Comparison of ENCODE assay signal across 8 cellular contexts in genomic region chr5:134005415-134006118, GRCh38. TPM values are rescaled to one million over a fixed set of nuclear protein-coding genes. Genes with fewer than 3 reads are reported as not detected.
DNase-seq lines count a peak whose midpoint lies in the region; ATAC-seq and TF ChIP-seq lines count a peak whose summit lies in the region.

No MANE protein-coding gene starts in this region.

- H3F3A ChIP-seq in smooth muscle cell (ENCODE audit: low read depth), result no peaks in the 10 kb centered on the region

- H3K4me2 ChIP-seq in smooth muscle cell, result peak overlapping the region; percentile 97

- peak in 1 of 7 experiments; percentile 9 for DNase-seq in CD8-positive, alpha-beta T cell
- DNase-seq in HFFc6 (no peak), smooth muscle cell (lab: John Stamatoyannopoulos, UW; ENCODE audit: unreplicated experiment) (peak; percentile 45), pons (ENCODE audit: low spot score) (no peak), GDM1 (lab: John Stamatoyannopoulos, UW) (no peak)

- intact Hi-C loops in CD8-positive, alpha-beta T cell (cut with DNase I, micrococcal nuclease), result loop anchor here (1.0 to 10.0 kb wide), 5 partner anchors 37 to 899 kb away; partner anchors contain the start of genes C5orf15 (in 2 of the 2), JADE2 (in 2 of the 2), DDX46 (in 1 of the 2) and PCBD2 (in 1 of the 2)

- H3K4me1 Mint-ChIP-seq in CD8-positive, alpha-beta T cell (ENCODE audit: low read depth), result peaks cover 35% of the 10 kb centered on the region
- H3K4me1 Mint-ChIP-seq in HFFc6 (ENCODE audit: low read depth), result peaks cover 31% of the 10 kb centered on the region

- H3K36me3 ChIP-seq in CD8-positive, alpha-beta T cell (ENCODE audit: insufficient read depth, low read length), result peaks cover 5% of the 10 kb centered on the region
- H3K36me3 ChIP-seq in iPS-18a (ENCODE audit: control insufficient read depth, low read depth, low read length), result peaks cover 7% of the 10 kb centered on the region
- no peaks in the 10 kb centered on the region for H3K36me3 ChIP-seq in smooth muscle cell (ENCODE audit: low read depth)

- POLR2A ChIA-PET in CD8-positive, alpha-beta T cell (lab: Charles Lee), result interaction anchor here (0.6 to 1.3 kb wide), 12 partner anchors 12 to 520 kb away, joined by 3 to 5 read pairs (median 3); partner anchors contain the start of gene PPP2CA

- no peaks in the 10 kb centered on the region for H3K27me3 Mint-ChIP-seq in CD8-positive, alpha-beta T cell (ENCODE audit: low read depth)
- peaks cover 5% of the 10 kb centered on the region for H3K27me3 Mint-ChIP-seq in HFFc6 (ENCODE audit: insufficient read depth)

- peak overlapping the region; percentile 68 for H3K4me3 ChIP-seq in CD8-positive, alpha-beta T cell (ENCODE audit: low read depth, low read length)
- H3K4me3 ChIP-seq in iPS-18a (ENCODE audit: low read length) (peak overlapping the region; percentile 71), smooth muscle cell (peak overlapping the region; percentile 95)

- peaks cover 25% of the 10 kb centered on the region for H3K4me1 ChIP-seq in CD8-positive, alpha-beta T cell (ENCODE audit: insufficient read depth, low read length)
- peaks cover 27% of the 10 kb centered on the region for H3K4me1 ChIP-seq in iPS-18a (ENCODE audit: control insufficient read depth, low read depth, low read length)
- peaks cover 20% of the 10 kb centered on the region for H3K4me1 ChIP-seq in smooth muscle cell (ENCODE audit: low read depth)

- peaks cover 35% of the 10 kb centered on the region for H3K79me2 ChIP-seq in smooth muscle cell (ENCODE audit: low read depth)

- no peak for ATAC-seq in CD8-positive, alpha-beta T cell
- ATAC-seq in GM21360 (IDR thresholded peaks at IDR 0.05; ENCODE audit: unreplicated experiment), result no peak

- H3K27ac ChIP-seq in CD8-positive, alpha-beta T cell (ENCODE audit: low read depth, low read length), result peak overlapping the region; percentile 81
- H3K27ac ChIP-seq in adipose tissue (ENCODE audit: low read depth, low read length) (peak overlapping the region; percentile 95), iPS-18a (ENCODE audit: low read length) (no peak overlapping the region), smooth muscle cell (ENCODE audit: low read depth) (peak overlapping the region; percentile 94)

- CTCF ChIA-PET in CD8-positive, alpha-beta T cell (lab: Charles Lee), result interaction anchor here (0.6 to 1.1 kb wide), 3 partner anchors 34 to 150 kb away, joined by 3 to 6 read pairs (median 3); no protein-coding TSS in a partner anchor

- peak overlapping the region; percentile 83 for H3K9ac ChIP-seq in iPS-18a (ENCODE audit: low read length)
- peak overlapping the region; percentile 95 for H3K9ac ChIP-seq in smooth muscle cell (ENCODE audit: low read depth)

- H3K4me3 Mint-ChIP-seq in CD8-positive, alpha-beta T cell, result peak overlapping the region; percentile 85
- H3K4me3 Mint-ChIP-seq in HFFc6, result peak overlapping the region; percentile 94

- no peaks in the 10 kb centered on the region for H3K27me3 ChIP-seq in CD8-positive, alpha-beta T cell (ENCODE audit: insufficient read depth, low read length)
- no peaks in the 10 kb centered on the region for H3K27me3 ChIP-seq in iPS-18a (ENCODE audit: control insufficient read depth, insufficient read depth, low read length)
- no peaks in the 10 kb centered on the region for H3K27me3 ChIP-seq in smooth muscle cell (ENCODE audit: low read depth)

- TF ChIP-seq CTCF in CD8-positive, alpha-beta T cell (IDR thresholded peaks at IDR 0.05), result no peak
- no peak for TF ChIP-seq CTCF in HFFc6 (IDR thresholded peaks at IDR 0.05)
- TF ChIP-seq CTCF in smooth muscle cell (IDR thresholded peaks at IDR 0.05; ENCODE audit: borderline replicate concordance, insufficient read depth, poor library complexity, severe bottlenecking), result no peak

- H3K36me3 Mint-ChIP-seq in CD8-positive, alpha-beta T cell, result peaks cover 14% of the 10 kb centered on the region
- peaks cover 16% of the 10 kb centered on the region for H3K36me3 Mint-ChIP-seq in HFFc6 (ENCODE audit: low read depth)

- peaks cover 34% of the 10 kb centered on the region for H4K20me1 ChIP-seq in smooth muscle cell (ENCODE audit: low read depth)

- peak overlapping the region; percentile 97 for H3K27ac Mint-ChIP-seq in CD8-positive, alpha-beta T cell
- H3K27ac Mint-ChIP-seq in HFFc6, result peak overlapping the region; percentile 93

- H3K9me3 ChIP-seq in CD8-positive, alpha-beta T cell (ENCODE audit: low read length), result no peaks in the 10 kb centered on the region
- no peaks in the 10 kb centered on the region for H3K9me3 ChIP-seq in iPS-18a (ENCODE audit: control insufficient read depth, low read depth, low read length)
- H3K9me3 ChIP-seq in smooth muscle cell (replicated peaks; ENCODE audit: low read depth), result no peaks in the 10 kb centered on the region

- 14 to 21% (median 19%) methylated on average over 41 of the region's 41 CpGs for WGBS in adipose tissue, 3 donors
- WGBS in smooth muscle cell (ENCODE audit: low lambda C conversion rate), result 10% methylated on average over 41 of the region's 41 CpGs

- no peaks in the 10 kb centered on the region for H3K9me3 Mint-ChIP-seq in CD8-positive, alpha-beta T cell
- no peaks in the 10 kb centered on the region for H3K9me3 Mint-ChIP-seq in HFFc6

- H2AFZ ChIP-seq in smooth muscle cell (ENCODE audit: low read depth), result peak overlapping the region; percentile 66

RNA-seq across cellular contexts. Expression of gene VDAC1, which starts 0.8 kb away (rescaled TPM):
- total RNA-seq in CD8-positive, alpha-beta T cell, result 10 to 100 TPM; 68.1 to 71.1 TPM
- 100 to 1,000 TPM; 276 to 324 (median 316) TPM for total RNA-seq in HFFc6 (2021; fragmentation: NEBNext Ultra II Directional; extraction: Animal tissue kit (Norgen Biotek cat#: 25700))
- polyA plus RNA-seq in adipose tissue (100 to 1,000 TPM in 2 of 3 donors, 10 to 100 TPM in 1; 69.3 to 134 (median 121) TPM), smooth muscle cell (221 and 243 TPM in 2 replicates)
- total RNA-seq in smooth muscle cell, result 252 and 275 TPM in 2 replicates

RNA-seq across cellular contexts. Expression of gene C5orf15, which starts 37.1 kb away (rescaled TPM):
- 10 to 100 TPM; 12.4 to 13.0 TPM for total RNA-seq in CD8-positive, alpha-beta T cell
- total RNA-seq in HFFc6 (2021; fragmentation: NEBNext Ultra II Directional; extraction: Animal tissue kit (Norgen Biotek cat#: 25700)), result 10 to 100 TPM; 46.2 to 63.5 (median 57.2) TPM
- 10 to 100 TPM; 17.0 to 29.5 (median 17.7) TPM for polyA plus RNA-seq in adipose tissue
- 128 and 169 TPM in 2 replicates for total RNA-seq in smooth muscle cell
- polyA plus RNA-seq in smooth muscle cell, result 64.9 and 66.1 TPM in 2 replicates
